30 cellular contexts compared by ENCODE assay signal in the genomic region with DNA sequence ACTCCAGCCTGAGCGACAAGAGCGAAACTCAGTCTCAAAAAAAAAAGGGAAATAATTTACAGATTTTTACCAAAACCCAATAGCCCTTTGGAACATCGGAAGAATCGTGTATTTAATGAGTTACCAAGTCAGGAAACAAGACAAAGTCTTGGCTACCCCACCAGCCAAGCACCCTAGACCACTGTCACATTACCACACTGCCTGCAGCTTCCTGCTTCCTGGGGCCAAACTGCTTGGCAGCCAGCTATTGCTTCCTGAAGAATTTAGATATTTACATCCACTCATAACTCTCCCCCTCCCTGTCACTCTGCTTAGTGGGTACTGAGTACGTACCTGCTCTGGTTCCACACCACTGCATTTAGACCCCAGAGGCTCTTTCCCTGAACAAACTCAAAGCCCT. TPM values are rescaled to one million over a fixed set of nuclear protein-coding genes. Genes with fewer than 3 reads are reported as not detected.
DNase-seq lines count a peak whose midpoint lies in the region; ATAC-seq and TF ChIP-seq lines count a peak whose summit lies in the region.
"Had no signal": no experiment of that assay in that cellular context is flagged by ENCODE, and none has a peak within 500 bp of the region (broad histone marks: within the 10 kb centered on the region; RNA-seq: fewer than 3 reads in every experiment).

No MANE protein-coding gene starts in this region.

- CTCF ChIA-PET in activated CD8-positive, alpha-beta T cell treated with anti-CD3 and anti-CD28 coated beads, Interleukin-2, amount 10 ng/mL, durations not matched to agents 7 days and 5 days (lab: Charles Lee) = interaction anchor here (0.7 to 1.4 kb wide), 2 partner anchors 23 to 95 kb away, joined by 3 to 7 read pairs; no protein-coding TSS in a partner anchor
- CTCF ChIA-PET in activated CD8-positive, alpha-beta T cell treated with anti-CD3 and anti-CD28 coated beads for 36 hours (lab: Charles Lee) = interaction anchor here (1.0 to 1.1 kb wide), 2 partner anchors 21 to 185 kb away, joined by 3 to 4 read pairs; no protein-coding TSS in a partner anchor

- H3K4me1 Mint-ChIP-seq in activated CD8-positive, alpha-beta T cell treated with anti-CD3 and anti-CD28 coated beads, Interleukin-2, amount 10 ng/mL, durations not matched to agents 7 days and 5 days (ENCODE audit: low read depth) = peaks cover 23% of the 10 kb centered on the region
- H3K4me1 Mint-ChIP-seq in activated CD8-positive, alpha-beta T cell treated with anti-CD3 and anti-CD28 coated beads for 36 hours (ENCODE audit: low read depth) = no peaks in the 10 kb centered on the region
- peaks cover 23% of the 10 kb centered on the region for H3K4me1 Mint-ChIP-seq in nephron

- ATAC-seq in activated CD8-positive, alpha-beta T cell treated with anti-CD3 and anti-CD28 coated beads, Interleukin-2, amount 10 ng/mL, durations not matched to agents 7 days and 5 days = no peak
- ATAC-seq in activated CD8-positive, alpha-beta T cell treated with anti-CD3 and anti-CD28 coated beads for 36 hours = no peak
- no peak for ATAC-seq in HG03521 (IDR thresholded peaks at IDR 0.05; ENCODE audit: unreplicated experiment)
- ATAC-seq: activated naive CD8-positive, alpha-beta T cell treated with anti-CD3 and anti-CD28 coated beads, Interleukin-2, amount 50 U/mL, for 24 hours; HCT116; left colon; mucosa of descending colon; natural killer cell; SK-N-SH treated with all-trans-retinoic acid at 6 μM for 48 hours had no signal

- DNase-seq in activated CD8-positive, alpha-beta T cell treated with anti-CD3 and anti-CD28 coated beads, Interleukin-2, amount 10 ng/mL, durations not matched to agents 7 days and 5 days = no peak
- no peak for DNase-seq in activated CD8-positive, alpha-beta T cell treated with anti-CD3 and anti-CD28 coated beads for 36 hours
- DNase-seq in Kasumi-1 (lab: John Stamatoyannopoulos, UW) (peak; percentile 81 to 86), SKM-1 treated with dmso at 0.1 percent for 144 hours (lab: John Stamatoyannopoulos, UW; ENCODE audit: unreplicated experiment) (peak; percentile 32), coronary artery (ENCODE audit: low spot score) (no peak), glomerular visceral epithelial cell (ENCODE audit: extremely low spot score) (no peak)
- DNase-seq: activated CD4-positive, alpha-beta T cell treated with anti-CD3 and anti-CD28 coated beads for 48 hours; activated gamma-delta T cell treated with Interleukin-2 at 50 U/mL for 16 hours; activated naive CD8-positive, alpha-beta T cell treated with anti-CD3 and anti-CD28 coated beads, Interleukin-2, amount 50 U/mL, for 24 hours; activated T-cell treated with anti-CD3 and anti-CD28 coated beads, Interleukin-2, amount 50 U/mL, for 24 hours; CD8-positive, alpha-beta memory T cell; colonic mucosa; effector memory CD4-positive, alpha-beta T cell; hypothalamus; left colon; mammary epithelial cell; MM.1S; mucosa of descending colon; natural killer cell; NCI-H1694; PC-3; stimulated activated CD4-positive, alpha-beta T cell treated with anti-CD3 and anti-CD28 coated beads, Interleukin-4, amount 100 ng/mL, for 1 hour; stomach; WERI-Rb-1 had no signal

- POLR2A ChIA-PET in activated CD8-positive, alpha-beta T cell treated with anti-CD3 and anti-CD28 coated beads, Interleukin-2, amount 10 ng/mL, durations not matched to agents 7 days and 5 days (lab: Charles Lee) = interaction anchor here (5.0 kb wide), 1 partner anchor 14 kb away, joined by 32 read pairs; the partner anchor contains the start of gene TNPO3
- POLR2A ChIA-PET in activated CD8-positive, alpha-beta T cell treated with anti-CD3 and anti-CD28 coated beads for 36 hours (lab: Charles Lee) = interaction anchor here (0.6 kb wide), 1 partner anchor 9 kb away, joined by 3 read pairs; no protein-coding TSS in a partner anchor

- no peaks in the 10 kb centered on the region for H3K36me3 Mint-ChIP-seq in activated CD8-positive, alpha-beta T cell treated with anti-CD3 and anti-CD28 coated beads, Interleukin-2, amount 10 ng/mL, durations not matched to agents 7 days and 5 days (ENCODE audit: low read depth)
- no peaks in the 10 kb centered on the region for H3K36me3 Mint-ChIP-seq in activated CD8-positive, alpha-beta T cell treated with anti-CD3 and anti-CD28 coated beads for 36 hours (ENCODE audit: low read depth)
- no peaks in the 10 kb centered on the region for H3K36me3 Mint-ChIP-seq in nephron (ENCODE audit: low read depth)
- H3K36me3 Mint-ChIP-seq: CD8-positive, alpha-beta memory T cell; natural killer cell had no signal

- TF ChIP-seq CTCF in activated CD8-positive, alpha-beta T cell treated with anti-CD3 and anti-CD28 coated beads for 36 hours (IDR thresholded peaks at IDR 0.05) = no peak
- TF ChIP-seq CTCF in nephron (IDR thresholded peaks at IDR 0.05; ENCODE audit: unreplicated experiment in 3 of 3) = no peak
- no peak for TF ChIP-seq CTCF in coronary artery (IDR thresholded peaks at IDR 0.05)

- intact Hi-C loops in activated CD8-positive, alpha-beta T cell treated with anti-CD3 and anti-CD28 coated beads for 36 hours (cut with micrococcal nuclease) = no loop called here

- peaks cover 13% of the 10 kb centered on the region for H3K27me3 Mint-ChIP-seq in activated CD8-positive, alpha-beta T cell treated with anti-CD3 and anti-CD28 coated beads, Interleukin-2, amount 10 ng/mL, durations not matched to agents 7 days and 5 days (ENCODE audit: low read depth)
- H3K27me3 Mint-ChIP-seq in activated CD8-positive, alpha-beta T cell treated with anti-CD3 and anti-CD28 coated beads for 36 hours = peaks cover 5% of the 10 kb centered on the region
- peaks cover 4% of the 10 kb centered on the region for H3K27me3 Mint-ChIP-seq in nephron (ENCODE audit: low read depth)

- H3K4me3 Mint-ChIP-seq in activated CD8-positive, alpha-beta T cell treated with anti-CD3 and anti-CD28 coated beads, Interleukin-2, amount 10 ng/mL, durations not matched to agents 7 days and 5 days = no peak overlapping the region
- no peak overlapping the region for H3K4me3 Mint-ChIP-seq in activated CD8-positive, alpha-beta T cell treated with anti-CD3 and anti-CD28 coated beads for 36 hours
- no peak overlapping the region for H3K4me3 Mint-ChIP-seq in nephron
- H3K4me3 Mint-ChIP-seq: activated naive CD8-positive, alpha-beta T cell treated with anti-CD3 and anti-CD28 coated beads, Interleukin-2, amount 50 U/mL, for 24 hours; activated T-cell treated with anti-CD3 and anti-CD28 coated beads, Interleukin-2, amount 50 U/mL, for 24 hours; CD8-positive, alpha-beta memory T cell; natural killer cell; T-helper 2 cell treated with Interferon-gamma antibody and Interleukin-4, amounts not matched to agents 5 μg/mL and 100 μg/mL, for 36 hours had no signal

- H3K9me3 Mint-ChIP-seq in activated CD8-positive, alpha-beta T cell treated with anti-CD3 and anti-CD28 coated beads, Interleukin-2, amount 10 ng/mL, durations not matched to agents 7 days and 5 days (ENCODE audit: insufficient read depth) = no peaks in the 10 kb centered on the region
- H3K9me3 Mint-ChIP-seq in activated CD8-positive, alpha-beta T cell treated with anti-CD3 and anti-CD28 coated beads for 36 hours = no peaks in the 10 kb centered on the region
- H3K9me3 Mint-ChIP-seq in nephron = peaks cover 4% of the 10 kb centered on the region
- H3K9me3 Mint-ChIP-seq: activated naive CD8-positive, alpha-beta T cell treated with anti-CD3 and anti-CD28 coated beads, Interleukin-2, amount 50 U/mL, for 24 hours; activated T-cell treated with anti-CD3 and anti-CD28 coated beads, Interleukin-2, amount 50 U/mL, for 24 hours; natural killer cell; T-helper 2 cell treated with Interferon-gamma antibody and Interleukin-4, amounts not matched to agents 5 μg/mL and 100 μg/mL, for 36 hours had no signal

- peak overlapping the region; percentile 10 for H3K27ac Mint-ChIP-seq in activated CD8-positive, alpha-beta T cell treated with anti-CD3 and anti-CD28 coated beads, Interleukin-2, amount 10 ng/mL, durations not matched to agents 7 days and 5 days
- no peak overlapping the region for H3K27ac Mint-ChIP-seq in activated CD8-positive, alpha-beta T cell treated with anti-CD3 and anti-CD28 coated beads for 36 hours
- peak overlapping the region in 2 of 3 experiments; percentile 15 to 30 for H3K27ac Mint-ChIP-seq in nephron
- H3K27ac Mint-ChIP-seq: activated naive CD8-positive, alpha-beta T cell treated with anti-CD3 and anti-CD28 coated beads, Interleukin-2, amount 50 U/mL, for 24 hours; activated T-cell treated with anti-CD3 and anti-CD28 coated beads, Interleukin-2, amount 50 U/mL, for 24 hours; CD8-positive, alpha-beta memory T cell; natural killer cell; T-helper 2 cell treated with Interferon-gamma antibody and Interleukin-4, amounts not matched to agents 5 μg/mL and 100 μg/mL, for 36 hours had no signal

- no peak overlapping the region for H3K4me3 ChIP-seq in coronary artery
- H3K4me3 ChIP-seq: colonic mucosa, mucosa of descending colon, stomach had no signal

- H3K27ac ChIP-seq in coronary artery = no peak overlapping the region
- H3K27ac ChIP-seq: colonic mucosa, epithelial cell of prostate, stomach, WERI-Rb-1 had no signal

RNA-seq across cellular contexts. Expression of gene TNPO3, which starts 14.1 kb away (rescaled TPM):
- 10 to 100 TPM; 47.2 to 47.9 TPM for total RNA-seq in activated CD8-positive, alpha-beta T cell treated with anti-CD3 and anti-CD28 coated beads, Interleukin-2, amount 10 ng/mL, durations not matched to agents 7 days and 5 days
- 10 to 100 TPM; 58.4 to 59.3 TPM for total RNA-seq in activated CD8-positive, alpha-beta T cell treated with anti-CD3 and anti-CD28 coated beads for 36 hours

Comparison
In these comparisons a context has a peak if more than half of its experiments do, and no peak if none do; other contexts are left out.
1. DNase-seq: peak in Kasumi-1 (2 of 2) and SKM-1 treated with dmso at 0.1 percent for 144 hours (single experiment); none in activated CD8-positive, alpha-beta T cell treated with anti-CD3 and anti-CD28 coated beads, Interleukin-2, amount 10 ng/mL, durations not matched to agents 7 days and 5 days (single experiment), activated CD8-positive, alpha-beta T cell treated with anti-CD3 and anti-CD28 coated beads for 36 hours (single experiment), coronary artery (single experiment) and glomerular visceral epithelial cell (single experiment).